1 cellular context compared by ENCODE assay signal in the genomic region with DNA sequence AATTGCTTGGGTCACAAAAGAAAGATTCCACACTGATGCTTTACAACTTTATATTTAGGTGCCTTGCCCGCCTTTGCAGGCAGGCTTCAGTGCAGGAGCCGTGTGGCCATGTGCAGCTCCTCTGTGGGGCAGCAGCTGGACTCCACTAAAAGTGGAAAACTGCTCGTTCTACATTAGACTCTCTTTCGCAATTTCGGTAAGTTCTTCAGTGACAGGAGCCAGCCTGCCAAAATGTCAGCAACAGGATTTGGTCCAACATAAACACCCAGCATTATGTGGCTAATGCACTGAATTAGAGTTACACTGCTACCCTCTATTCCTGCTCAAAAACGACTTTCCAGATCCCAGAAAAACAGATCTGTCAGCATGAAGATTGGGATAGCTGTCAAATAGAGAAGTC.
TF ChIP-seq lines count a peak whose summit lies in the region.

No MANE protein-coding gene starts in this region.

TF ChIP-seq in liver, 16 proteins besides CTCF, POLR2A, EP300 and RAD21 (continued from another document):
- TF ChIP-seq, protein P1, sequence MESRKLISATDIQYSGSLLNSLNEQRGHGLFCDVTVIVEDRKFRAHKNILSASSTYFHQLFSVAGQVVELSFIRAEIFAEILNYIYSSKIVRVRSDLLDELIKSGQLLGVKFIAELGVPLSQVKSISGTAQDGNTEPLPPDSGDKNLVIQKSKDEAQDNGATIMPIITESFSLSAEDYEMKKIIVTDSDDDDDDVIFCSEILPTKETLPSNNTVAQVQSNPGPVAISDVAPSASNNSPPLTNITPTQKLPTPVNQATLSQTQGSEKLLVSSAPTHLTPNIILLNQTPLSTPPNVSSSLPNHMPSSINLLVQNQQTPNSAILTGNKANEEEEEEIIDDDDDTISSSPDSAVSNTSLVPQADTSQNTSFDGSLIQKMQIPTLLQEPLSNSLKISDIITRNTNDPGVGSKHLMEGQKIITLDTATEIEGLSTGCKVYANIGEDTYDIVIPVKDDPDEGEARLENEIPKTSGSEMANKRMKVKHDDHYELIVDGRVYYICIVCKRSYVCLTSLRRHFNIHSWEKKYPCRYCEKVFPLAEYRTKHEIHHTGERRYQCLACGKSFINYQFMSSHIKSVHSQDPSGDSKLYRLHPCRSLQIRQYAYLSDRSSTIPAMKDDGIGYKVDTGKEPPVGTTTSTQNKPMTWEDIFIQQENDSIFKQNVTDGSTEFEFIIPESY (IDR thresholded peaks at IDR 0.05): no peak
- TF ChIP-seq TAF1 (conservative IDR thresholded peaks at IDR 0.05): no peak
- no peak for TF ChIP-seq HNF4G (IDR thresholded peaks at IDR 0.05)
- TF ChIP-seq, protein P2, sequence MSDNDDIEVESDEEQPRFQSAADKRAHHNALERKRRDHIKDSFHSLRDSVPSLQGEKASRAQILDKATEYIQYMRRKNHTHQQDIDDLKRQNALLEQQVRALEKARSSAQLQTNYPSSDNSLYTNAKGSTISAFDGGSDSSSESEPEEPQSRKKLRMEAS (IDR thresholded peaks at IDR 0.05): peak; percentile 51
- peak; percentile 18 to 55 for TF ChIP-seq RXRA (IDR thresholded peaks at IDR 0.05)
